20 cellular contexts compared by ENCODE assay signal in the genomic region with DNA sequence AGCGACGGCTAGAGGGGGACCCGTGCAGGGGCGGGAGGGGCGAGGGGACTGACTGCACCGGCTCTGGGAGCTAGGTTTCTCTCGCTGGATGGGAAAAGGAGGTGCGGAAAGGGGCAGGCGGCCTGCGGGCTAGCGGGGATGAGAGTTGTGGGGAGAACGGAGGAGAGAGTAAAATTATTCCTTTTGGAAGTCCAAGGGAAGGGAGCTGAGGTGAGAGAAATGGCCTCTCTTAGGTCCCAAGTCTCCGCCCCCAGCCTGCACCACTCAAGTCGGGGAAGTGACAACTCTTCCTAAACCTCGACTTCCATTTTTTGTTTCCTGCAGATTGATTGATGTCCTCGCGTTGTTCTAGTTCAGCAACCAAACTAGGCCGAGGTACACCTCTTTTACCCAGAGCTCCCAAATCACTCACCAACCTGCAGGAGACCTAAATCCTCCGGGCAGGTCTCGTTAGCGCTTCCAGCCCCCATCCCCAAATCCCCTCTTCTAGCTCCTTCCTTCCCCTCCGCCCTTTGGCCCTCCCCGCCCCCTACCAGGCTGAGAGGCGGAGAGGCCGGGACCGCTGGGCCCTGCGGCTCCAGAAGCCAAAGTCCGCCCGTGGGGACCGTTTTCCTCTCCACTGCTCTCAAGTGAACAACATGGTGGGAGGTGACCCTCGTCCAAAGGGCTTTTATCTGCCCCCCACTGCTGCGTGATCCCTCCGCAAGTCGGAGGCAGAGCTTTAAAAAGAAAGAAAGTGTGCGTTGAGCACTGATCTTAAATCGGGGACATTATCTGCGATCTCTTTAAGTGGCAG. TPM values are rescaled to one million over a fixed set of nuclear protein-coding genes. Genes with fewer than 3 reads are reported as not detected.
A peak's percentile ranks its signal among the peaks of the same experiment; 100 is the strongest.
DNase-seq lines count a peak whose midpoint lies in the region; ATAC-seq, FAIRE-seq and TF ChIP-seq lines count a peak whose summit lies in the region.
"Had no signal": no experiment of that assay in that cellular context is flagged by ENCODE, and none has a peak within 500 bp of the region (broad histone marks: within the 10 kb centered on the region; RNA-seq: fewer than 3 reads in every experiment).

No MANE protein-coding gene starts in this region.

- H3K4ac ChIP-seq in H1 (replicated peaks; ENCODE audit: insufficient read length, low read depth, low read length): no peak overlapping the region

- no peak overlapping the region for H2BK15ac ChIP-seq in H1 (ENCODE audit: low read length)

- H4K20me1 ChIP-seq in H1 (replicated peaks in 1 of 2; ENCODE audit: control insufficient read depth in 1 of 2, insufficient read depth in 2 of 2, low read length in 2 of 2): peaks cover 0 to 24% of the 10 kb centered on the region in 2 experiments

- H3K79me2 ChIP-seq in H1 (ENCODE audit: control insufficient read depth in 1 of 2, insufficient read depth in 2 of 2, low read length in 2 of 2): no peaks in the 10 kb centered on the region

- no peak overlapping the region for H2BK20ac ChIP-seq in H1 (ENCODE audit: low read length)

- TF ChIP-seq EP300 in H1 (IDR thresholded peaks at IDR 0.05; ENCODE audit: borderline replicate concordance in 1 of 2, low read depth in 2 of 2, low read length in 2 of 2): no peak

- TF ChIP-seq POLR2A in H1 (IDR thresholded peaks at IDR 0.05; ENCODE audit: control extremely low read depth in 1 of 2, low read depth in 2 of 2, low read length in 2 of 2) (no peak), esophagus squamous epithelium (IDR thresholded peaks at IDR 0.05) (no peak)

- peak overlapping the region; percentile 32 to 36 for H3K4me3 Mint-ChIP-seq in stimulated activated naive B cell treated with anti-CD40 and anti-IgM and Interleukin-4, amounts not matched to agents 10 μg/mL and 1 μg/mL and 100 μg/mL, for 72 hours
- H3K4me3 Mint-ChIP-seq: activated T-cell treated with anti-CD3 and anti-CD28 coated beads, Interleukin-2, amount 50 U/mL, for 24 hours; memory B cell; stimulated activated naive CD8-positive, alpha-beta T cell treated with anti-CD3 and anti-CD28 coated beads, Interleukin-15, Interleukin-2, amounts not matched to agents 100 ng/mL and 50 ng/mL, for 24 hours; T-helper 1 cell treated with Interleukin-12 subunit alpha and Interleukin-12 subunit beta and Interleukin-4 antibody, amounts not matched to agents 30 μg/mL and 1 μg/mL, for 36 hours had no signal

- H2AFZ ChIP-seq in H1 (ENCODE audit: low read length): peak overlapping the region; percentile 91

- no peak overlapping the region for H4K5ac ChIP-seq in H1 (ENCODE audit: insufficient read length, low read depth, low read length)

- H3K23me2 ChIP-seq in H1 (ENCODE audit: low read depth, low read length): peaks cover 12% of the 10 kb centered on the region; the same call in 1 of the 2 replicates

- peaks cover 4 to 6% of the 10 kb centered on the region in 2 donors for H3K9me3 Mint-ChIP-seq in stimulated activated naive B cell treated with anti-CD40 and anti-IgM and Interleukin-4, amounts not matched to agents 10 μg/mL and 1 μg/mL and 100 μg/mL, for 72 hours
- H3K9me3 Mint-ChIP-seq: activated T-cell treated with anti-CD3 and anti-CD28 coated beads, Interleukin-2, amount 50 U/mL, for 24 hours; memory B cell; stimulated activated naive CD8-positive, alpha-beta T cell treated with anti-CD3 and anti-CD28 coated beads, Interleukin-15, Interleukin-2, amounts not matched to agents 100 ng/mL and 50 ng/mL, for 24 hours had no signal

- peaks cover 14 to 48% of the 10 kb centered on the region in 2 donors for H3K4me1 Mint-ChIP-seq in stimulated activated naive B cell treated with anti-CD40 and anti-IgM and Interleukin-4, amounts not matched to agents 10 μg/mL and 1 μg/mL and 100 μg/mL, for 72 hours

- H3K4me2 ChIP-seq in H1 (ENCODE audit: insufficient read depth in 1 of 2, low read depth in 2 of 2, low read length in 2 of 2): peak overlapping the region; percentile 80 to 91

- peaks cover 5 to 9% of the 10 kb centered on the region in 2 donors for H3K36me3 Mint-ChIP-seq in stimulated activated naive B cell treated with anti-CD40 and anti-IgM and Interleukin-4, amounts not matched to agents 10 μg/mL and 1 μg/mL and 100 μg/mL, for 72 hours
- H3K36me3 Mint-ChIP-seq: memory B cell had no signal

- H3K56ac ChIP-seq in H1 (replicated peaks; ENCODE audit: insufficient read length, low read depth, low read length): no peak overlapping the region

- no peak for FAIRE-seq in H1 (lab: Jason Lieb, UNC)
- FAIRE-seq in kidney (lab: Jason Lieb, UNC): no peak
- FAIRE-seq: D721Med, urothelium cell line had no signal

- TF ChIP-seq RAD21 in H1 (IDR thresholded peaks at IDR 0.05 in 1 of 2, conservative IDR thresholded peaks at IDR 0.05 in 1 of 2; ENCODE audit: low read depth in 2 of 2, low read length in 2 of 2): no peak

- H3K9ac ChIP-seq in H1 (replicated peaks in 1 of 4; ENCODE audit: extremely low read depth in 1 of 4, low read depth in 3 of 4, low read length in 3 of 4) (no peak overlapping the region), kidney (ENCODE audit: low read length in 2 of 2) (no peak overlapping the region)

- H2BK12ac ChIP-seq in H1 (ENCODE audit: low read depth, low read length): peak overlapping the region; percentile 88; the same call in 1 of the 2 replicates

- POLR2A ChIA-PET in H1 (lab: Charles Lee; ENCODE audit: partially characterized antibody): interaction anchor here (0.9 to 3.5 kb wide), 6 partner anchors 12 to 25 kb away, joined by 3 to 13 read pairs (median 7); no protein-coding TSS in a partner anchor

- CTCF ChIA-PET in H1 (lab: Charles Lee; ENCODE audit: partially characterized antibody): interaction anchor here (0.6 to 1.6 kb wide), 8 partner anchors 13 to 53 kb away, joined by 3 to 7 read pairs (median 4); no protein-coding TSS in a partner anchor

- H3K36me3 ChIP-seq in right atrium auricular region (no peaks in the 10 kb centered on the region), H1 (ENCODE audit: control insufficient read depth in 2 of 4, insufficient read depth in 4 of 4, low read length in 3 of 4) (peaks cover 0 to 3% (median 0%) of the 10 kb centered on the region in 4 experiments; a peak in 1 of 8 replicates), kidney (ENCODE audit: control insufficient read depth in 1 of 2, insufficient read depth in 2 of 2, low read length in 2 of 2) (no peaks in the 10 kb centered on the region), upper lobe of right lung (no peaks in the 10 kb centered on the region), esophagus squamous epithelium (no peaks in the 10 kb centered on the region)
- H3K36me3 ChIP-seq: colonic mucosa, ovary, spleen had no signal

- intact Hi-C loops in Right ventricle myocardium superior (cut with DNase I): no loop called here
- intact Hi-C loops in kidney (cut with DNase I): no loop called here
- intact Hi-C loops in upper lobe of right lung (cut with DNase I): no loop called here
- intact Hi-C loops in esophagus squamous epithelium (cut with DNase I): no loop called here

- H3K27me3 Mint-ChIP-seq in stimulated activated naive B cell treated with anti-CD40 and anti-IgM and Interleukin-4, amounts not matched to agents 10 μg/mL and 1 μg/mL and 100 μg/mL, for 72 hours: peaks cover 72 to 94% of the 10 kb centered on the region in 2 donors

- H2BK120ac ChIP-seq in H1 (replicated peaks; ENCODE audit: low read depth, low read length): no peak overlapping the region

- peaks cover 0 to 12% of the 10 kb centered on the region in 2 donors for H3K27me3 ChIP-seq in right atrium auricular region
- H3K27me3 ChIP-seq in H1 (replicated peaks in 1 of 4; ENCODE audit: control insufficient read depth in 3 of 4, extremely low read depth in 1 of 4, insufficient read depth in 3 of 4, low read length in 3 of 4): peaks cover 71 to 100% (median 93%) of the 10 kb centered on the region in 4 experiments
- peaks cover 100% of the 10 kb centered on the region for H3K27me3 ChIP-seq in upper lobe of right lung
- peaks cover 9 to 100% (median 37%) of the 10 kb centered on the region in 4 donors for H3K27me3 ChIP-seq in esophagus squamous epithelium
- H3K27me3 ChIP-seq: ovary had no signal

- H3K27ac Mint-ChIP-seq in stimulated activated naive B cell treated with anti-CD40 and anti-IgM and Interleukin-4, amounts not matched to agents 10 μg/mL and 1 μg/mL and 100 μg/mL, for 72 hours: peak overlapping the region; percentile 73
- H3K27ac Mint-ChIP-seq: activated T-cell treated with anti-CD3 and anti-CD28 coated beads, Interleukin-2, amount 50 U/mL, for 24 hours; memory B cell; stimulated activated naive CD8-positive, alpha-beta T cell treated with anti-CD3 and anti-CD28 coated beads, Interleukin-15, Interleukin-2, amounts not matched to agents 100 ng/mL and 50 ng/mL, for 24 hours had no signal

- no peak for ATAC-seq in Right ventricle myocardium superior (ENCODE audit: poor library complexity)
- no peak for ATAC-seq in stimulated activated naive B cell treated with anti-CD40 and anti-IgM and Interleukin-4, amounts not matched to agents 10 μg/mL and 1 μg/mL and 100 μg/mL, for 72 hours (replicated peaks)
- ATAC-seq in upper lobe of right lung: no peak

- no peak overlapping the region for H3K14ac ChIP-seq in H1 (ENCODE audit: insufficient read length)

- peaks cover 0 to 27% of the 10 kb centered on the region in 2 donors for H3K4me1 ChIP-seq in right atrium auricular region
- peaks cover 7 to 41% (median 22%) of the 10 kb centered on the region in 4 experiments for H3K4me1 ChIP-seq in H1 (replicated peaks in 1 of 4; ENCODE audit: control insufficient read depth in 3 of 4, insufficient read depth in 4 of 4, low read length in 3 of 4)
- peaks cover 0 to 10% of the 10 kb centered on the region in 2 donors for H3K4me1 ChIP-seq in kidney (ENCODE audit: control insufficient read depth in 1 of 2, insufficient read depth in 1 of 2, low read depth in 1 of 2, low read length in 2 of 2)
- peaks cover 6% of the 10 kb centered on the region for H3K4me1 ChIP-seq in upper lobe of right lung
- peaks cover 0 to 54% (median 3%) of the 10 kb centered on the region in 3 donors for H3K4me1 ChIP-seq in esophagus squamous epithelium

- H4K91ac ChIP-seq in H1 (replicated peaks; ENCODE audit: insufficient read length, low read length): no peak overlapping the region

- peak overlapping the region; percentile 35 to 43 for H3K4me3 ChIP-seq in right atrium auricular region
- peak overlapping the region; percentile 36 to 59 (median 49) for H3K4me3 ChIP-seq in H1 (ENCODE audit: extremely low read depth in 1 of 4, insufficient read depth in 2 of 4, low read depth in 3 of 4, low read length in 4 of 4)
- H3K4me3 ChIP-seq in kidney (ENCODE audit: low read length in 2 of 2): peak overlapping the region in 1 of 2 donors; percentile 21
- no peak overlapping the region for H3K4me3 ChIP-seq in upper lobe of right lung
- H3K4me3 ChIP-seq in esophagus squamous epithelium: no peak overlapping the region
- H3K4me3 ChIP-seq: colonic mucosa, ovary, spleen had no signal

- peak overlapping the region; percentile 5; the same call in 1 of the 2 replicates for H3K18ac ChIP-seq in H1 (ENCODE audit: extremely low read depth, low read length)

- H3K27ac ChIP-seq in right atrium auricular region: peak overlapping the region; percentile 84 to 92
- H3K27ac ChIP-seq in H1 (ENCODE audit: low read depth, low read length): no peak overlapping the region
- H3K27ac ChIP-seq in kidney (ENCODE audit: low read depth in 2 of 2, low read length in 2 of 2): no peak overlapping the region
- no peak overlapping the region for H3K27ac ChIP-seq in upper lobe of right lung
- no peak overlapping the region for H3K27ac ChIP-seq in esophagus squamous epithelium
- H3K27ac ChIP-seq: colonic mucosa, ovary, RWPE1, spleen had no signal

- no peak for DNase-seq in right atrium auricular region (ENCODE audit: low spot score)
- no peak for DNase-seq in Right ventricle myocardium superior
- DNase-seq in H1 (ENCODE audit: low read depth in 1 of 2, low spot score in 2 of 2): peak in 1 of 2 experiments; percentile 85
- DNase-seq in kidney: peak; percentile 62
- no peak for DNase-seq in stimulated activated naive B cell treated with anti-CD40 and anti-IgM and Interleukin-4, amounts not matched to agents 10 μg/mL and 1 μg/mL and 100 μg/mL, for 72 hours
- DNase-seq in upper lobe of right lung: no peak
- DNase-seq in NCI-H2081 (lab: John Stamatoyannopoulos, UW): no peak
- DNase-seq in esophagus squamous epithelium (lab: John Stamatoyannopoulos, UW): no peak
- DNase-seq: activated CD4-positive, alpha-beta T cell treated with anti-CD3 and anti-CD28 coated beads for 48 hours; activated T-cell treated with anti-CD3 and anti-CD28 coated beads, Interleukin-2, amount 50 U/mL, for 24 hours; colonic mucosa; GOT3; ovary; spleen had no signal

- H3K79me1 ChIP-seq in H1 (ENCODE audit: low read depth, low read length): no peaks in the 10 kb centered on the region

- H2AK5ac ChIP-seq in H1 (ENCODE audit: low read depth, low read length): no peak overlapping the region

- peak overlapping the region; percentile 56; the same call in 1 of the 2 replicates for H2BK5ac ChIP-seq in H1 (ENCODE audit: low read depth, low read length)

- no peak for TF ChIP-seq CTCF in right atrium auricular region (IDR thresholded peaks at IDR 0.05)
- no peak for TF ChIP-seq CTCF in H1 (IDR thresholded peaks at IDR 0.05; ENCODE audit: control extremely low read depth in 1 of 3, insufficient read depth in 1 of 3, low read depth in 1 of 3, low read length in 3 of 3)
- no peak for TF ChIP-seq CTCF in kidney (IDR thresholded peaks at IDR 0.05; ENCODE audit: borderline replicate concordance, extremely low read depth, insufficient read depth)
- no peak for TF ChIP-seq CTCF in upper lobe of right lung (IDR thresholded peaks at IDR 0.05)
- no peak for TF ChIP-seq CTCF in esophagus squamous epithelium (IDR thresholded peaks at IDR 0.05)

- H3K23ac ChIP-seq in H1 (ENCODE audit: insufficient read length): no peak overlapping the region

- H3K9me3 ChIP-seq in right atrium auricular region (no peaks in the 10 kb centered on the region), H1 (ENCODE audit: insufficient read depth in 2 of 2, low read depth in 1 of 2, low read length in 1 of 2) (no peaks in the 10 kb centered on the region), kidney (ENCODE audit: control insufficient read depth in 1 of 2, low read length in 2 of 2) (no peaks in the 10 kb centered on the region), upper lobe of right lung (no peaks in the 10 kb centered on the region), esophagus squamous epithelium (peaks cover 0 to 8% (median 0%) of the 10 kb centered on the region in 3 donors)
- H3K9me3 ChIP-seq: colonic mucosa had no signal

- 2% methylated on average over 22 of the region's 37 CpGs; no CpG with 5 or more reads in 1 of the 2 experiments for WGBS in H1 (ENCODE audit: extremely low coverage in 1 of 2, insufficient coverage in 1 of 2, insufficient read length in 1 of 2, insufficient replicate concordance in 2 of 2, low coverage in 1 of 2, low lambda C conversion rate in 2 of 2, missing lambda C conversion rate in 1 of 2), 2 experiments
- WGBS in esophagus squamous epithelium, 2 donors: 22 to 39% methylated on average over 23 to 25 of the region's 37 CpGs

- H4K8ac ChIP-seq in H1 (ENCODE audit: extremely low read depth, insufficient read depth, low read length): no peak overlapping the region

RNA-seq across cellular contexts. Expression of gene PITX2, which starts 7.3 kb away (rescaled TPM):
- total RNA-seq in right atrium auricular region (10 to 100 TPM in 1 of 2 donors, under 1 TPM in 1; 0.24 to 25.4 TPM), Right ventricle myocardium superior (not detected), kidney (3.2 TPM), upper lobe of right lung (not detected), esophagus squamous epithelium (1 to 10 TPM in 2 of 4 donors, under 1 TPM in 1, not detected in 1; 0.66 to 4.8 (median 1.5) TPM)
- 0.44 and 0.67 TPM in 2 replicates for total RNA-seq in H1 (2021; fragmentation: NEBNext Ultra II Directional; extraction: Animal tissue kit (Norgen Biotek cat#: 25700))
- polyA plus RNA-seq in H1 (2011; rRNA removed) (0.09 and 0.31 TPM in 2 replicates), kidney (ENCODE audit: insufficient read depth, low read depth, low replicate concordance) (0.71 TPM)
- 0.08 TPM for polyA plus RNA-seq in H1 (2011; cell fraction: cytosol; rRNA removed)
- 0.13 TPM for polyA plus RNA-seq in H1 (2011; cell fraction: nucleus; rRNA removed)
- 0.14 to 0.50 TPM (median 0.25 TPM) in 4 replicates for polyA plus RNA-seq in H1 (2012, experiment 1 of 2)
- 0.26 TPM for polyA plus RNA-seq in H1 (2012, experiment 2 of 2)
- polyA plus RNA-seq in H1 (2013, experiment 1 of 2): 0.85 TPM
- polyA plus RNA-seq in H1 (2013, experiment 2 of 2): 0.64 TPM
- not detected in 2 replicates for polyA minus RNA-seq in H1 (2011; rRNA and poly(A)+ RNA removed)
- polyA minus RNA-seq in H1 (2011; cell fraction: cytosol; rRNA and poly(A)+ RNA removed): not detected
- 0.40 TPM for polyA minus RNA-seq in H1 (2011; cell fraction: nucleus; rRNA and poly(A)+ RNA removed)
- total RNA-seq: spleen had no signal
- polyA plus RNA-seq: ovary had no signal

Comparison
In these comparisons a context has a peak if more than half of its experiments do, and no peak if none do; other contexts are left out.
1. H3K27ac ChIP-seq: peak in right atrium auricular region (2 of 2); none in H1 (single experiment), kidney (0 of 2), upper lobe of right lung (single experiment) and esophagus squamous epithelium (0 of 4).
2. H3K4me3 ChIP-seq: peak in right atrium auricular region (2 of 2) and H1 (4 of 4); none in upper lobe of right lung (single experiment) and esophagus squamous epithelium (0 of 4).